Comparison of ENCODE assay signal across 26 cellular contexts in genomic region chr2:12495247-12495868, GRCh38.
DNase-seq lines count a peak whose midpoint lies in the region; ATAC-seq lines count a peak whose summit lies in the region.
"Had no signal": no experiment of that assay in that cellular context is flagged by ENCODE, and none has a peak within 500 bp of the region (broad histone marks: within the 10 kb centered on the region; RNA-seq: fewer than 3 reads in every experiment).

No MANE protein-coding gene starts in this region.

- H3K4me3 Mint-ChIP-seq in activated naive CD4-positive, alpha-beta T cell treated with anti-CD3 and anti-CD28 coated beads, Interleukin-2, amount 10 ng/mL, durations not matched to agents 7 days and 5 days: no peak overlapping the region
- peak overlapping the region; percentile 47 for H3K4me3 Mint-ChIP-seq in T-helper 17 cell
- no peak overlapping the region for H3K4me3 Mint-ChIP-seq in activated naive CD8-positive, alpha-beta T cell treated with anti-CD3 and anti-CD28 coated beads, Interleukin-2, amount 50 U/mL, for 24 hours
- H3K4me3 Mint-ChIP-seq in stimulated activated naive CD8-positive, alpha-beta T cell treated with anti-CD3 and anti-CD28 coated beads, Interleukin-15, amount 100 ng/mL, for 72 hours: no peak overlapping the region
- H3K4me3 Mint-ChIP-seq: activated naive CD8-positive, alpha-beta T cell treated with anti-CD3 and anti-CD28 coated beads, Interleukin-2, amount 10 ng/mL, durations not matched to agents 7 days and 5 days; H9; stimulated activated naive B cell treated with anti-CD40 and anti-IgM and Interleukin-4, amounts not matched to agents 10 μg/mL and 1 μg/mL and 100 μg/mL, for 72 hours had no signal

- peaks cover 42% of the 10 kb centered on the region for H3K36me3 Mint-ChIP-seq in activated naive CD4-positive, alpha-beta T cell treated with anti-CD3 and anti-CD28 coated beads, Interleukin-2, amount 10 ng/mL, durations not matched to agents 7 days and 5 days
- peaks cover 2% of the 10 kb centered on the region for H3K36me3 Mint-ChIP-seq in T-helper 17 cell (ENCODE audit: low read depth)
- no peaks in the 10 kb centered on the region for H3K36me3 Mint-ChIP-seq in activated naive CD8-positive, alpha-beta T cell treated with anti-CD3 and anti-CD28 coated beads, Interleukin-2, amount 50 U/mL, for 24 hours (ENCODE audit: low read depth)
- H3K36me3 Mint-ChIP-seq: stimulated activated naive B cell treated with anti-CD40 and anti-IgM and Interleukin-4, amounts not matched to agents 10 μg/mL and 1 μg/mL and 100 μg/mL, for 72 hours had no signal

- peak; percentile 33 for ATAC-seq in T-helper 17 cell
- ATAC-seq in activated naive CD8-positive, alpha-beta T cell treated with anti-CD3 and anti-CD28 coated beads, Interleukin-2, amount 50 U/mL, for 24 hours: peak; percentile 50
- ATAC-seq in stimulated activated naive CD8-positive, alpha-beta T cell treated with anti-CD3 and anti-CD28 coated beads, Interleukin-15, amount 100 ng/mL, for 72 hours: peak; percentile 69
- ATAC-seq: HepG2, left colon, Right ventricle myocardium inferior, upper lobe of right lung had no signal

- peak overlapping the region; percentile 74 for H3K27ac Mint-ChIP-seq in activated naive CD4-positive, alpha-beta T cell treated with anti-CD3 and anti-CD28 coated beads, Interleukin-2, amount 10 ng/mL, durations not matched to agents 7 days and 5 days
- peak overlapping the region; percentile 71 for H3K27ac Mint-ChIP-seq in T-helper 17 cell
- H3K27ac Mint-ChIP-seq in activated naive CD8-positive, alpha-beta T cell treated with anti-CD3 and anti-CD28 coated beads, Interleukin-2, amount 50 U/mL, for 24 hours: no peak overlapping the region
- no peak overlapping the region for H3K27ac Mint-ChIP-seq in stimulated activated naive CD8-positive, alpha-beta T cell treated with anti-CD3 and anti-CD28 coated beads, Interleukin-15, amount 100 ng/mL, for 72 hours
- H3K27ac Mint-ChIP-seq: activated naive CD8-positive, alpha-beta T cell treated with anti-CD3 and anti-CD28 coated beads, Interleukin-2, amount 10 ng/mL, durations not matched to agents 7 days and 5 days; stimulated activated naive B cell treated with anti-CD40 and anti-IgM and Interleukin-4, amounts not matched to agents 10 μg/mL and 1 μg/mL and 100 μg/mL, for 72 hours had no signal

- peaks cover 20% of the 10 kb centered on the region for H3K9me3 Mint-ChIP-seq in activated naive CD4-positive, alpha-beta T cell treated with anti-CD3 and anti-CD28 coated beads, Interleukin-2, amount 10 ng/mL, durations not matched to agents 7 days and 5 days
- peaks cover 4% of the 10 kb centered on the region for H3K9me3 Mint-ChIP-seq in activated naive CD8-positive, alpha-beta T cell treated with anti-CD3 and anti-CD28 coated beads, Interleukin-2, amount 50 U/mL, for 24 hours
- H3K9me3 Mint-ChIP-seq in stimulated activated naive CD8-positive, alpha-beta T cell treated with anti-CD3 and anti-CD28 coated beads, Interleukin-15, amount 100 ng/mL, for 72 hours: peaks cover 0 to 4% of the 10 kb centered on the region in 2 donors
- H3K9me3 Mint-ChIP-seq: H9; stimulated activated naive B cell treated with anti-CD40 and anti-IgM and Interleukin-4, amounts not matched to agents 10 μg/mL and 1 μg/mL and 100 μg/mL, for 72 hours had no signal

- H3K9me3 ChIP-seq in T-helper 17 cell (ENCODE audit: control insufficient read depth, low read length, poor library complexity, severe bottlenecking): no peaks in the 10 kb centered on the region
- H3K9me3 ChIP-seq: BLaER1, ovary, SK-N-SH, upper lobe of right lung had no signal

- peaks cover 78% of the 10 kb centered on the region for H3K4me1 Mint-ChIP-seq in activated naive CD4-positive, alpha-beta T cell treated with anti-CD3 and anti-CD28 coated beads, Interleukin-2, amount 10 ng/mL, durations not matched to agents 7 days and 5 days
- peaks cover 59% of the 10 kb centered on the region for H3K4me1 Mint-ChIP-seq in T-helper 17 cell
- peaks cover 63% of the 10 kb centered on the region for H3K4me1 Mint-ChIP-seq in activated naive CD8-positive, alpha-beta T cell treated with anti-CD3 and anti-CD28 coated beads, Interleukin-2, amount 50 U/mL, for 24 hours
- H3K4me1 Mint-ChIP-seq in stimulated activated naive CD8-positive, alpha-beta T cell treated with anti-CD3 and anti-CD28 coated beads, Interleukin-15, amount 100 ng/mL, for 72 hours: peaks cover 54% of the 10 kb centered on the region
- H3K4me1 Mint-ChIP-seq: H9 had no signal

- DNase-seq in activated naive CD4-positive, alpha-beta T cell treated with anti-CD3 and anti-CD28 coated beads, Interleukin-2, amount 10 ng/mL, durations not matched to agents 7 days and 5 days: no peak
- DNase-seq in activated naive CD4-positive, alpha-beta T cell treated with Interleukin-2 at 50 U/mL for 16 hours: no peak
- no peak for DNase-seq in T-helper 17 cell
- no peak for DNase-seq in activated naive CD8-positive, alpha-beta T cell treated with anti-CD3 and anti-CD28 coated beads, Interleukin-2, amount 50 U/mL, for 24 hours
- DNase-seq in stimulated activated naive CD8-positive, alpha-beta T cell treated with anti-CD3 and anti-CD28 coated beads, Interleukin-15, amount 100 ng/mL, for 72 hours: no peak
- DNase-seq in NCI-H1930 (lab: John Stamatoyannopoulos, UW): no peak
- no peak for DNase-seq in DMS79 treated with DMSO at 0.1 percent for 48 hours (lab: John Stamatoyannopoulos, UW)
- DNase-seq: activated CD4-positive, alpha-beta T cell treated with anti-CD3 and anti-CD28 coated beads for 4 hours; activated naive CD8-positive, alpha-beta T cell treated with anti-CD3 and anti-CD28 coated beads, Interleukin-2, amount 10 ng/mL, durations not matched to agents 7 days and 5 days; DMS79; GDM1; H9; Karpas-422; left colon; mammary epithelial cell; NCI-H1417; NCI-H2081; NCI-H526 treated with DMSO at 0.1 percent for 48 hours; ovary; PC-9; SK-N-SH; stimulated activated naive B cell treated with anti-CD40 and anti-IgM and Interleukin-4, amounts not matched to agents 10 μg/mL and 1 μg/mL and 100 μg/mL, for 72 hours; upper lobe of right lung had no signal

- H3K27me3 Mint-ChIP-seq in activated naive CD4-positive, alpha-beta T cell treated with anti-CD3 and anti-CD28 coated beads, Interleukin-2, amount 10 ng/mL, durations not matched to agents 7 days and 5 days: no peaks in the 10 kb centered on the region
- no peaks in the 10 kb centered on the region for H3K27me3 Mint-ChIP-seq in T-helper 17 cell
- H3K27me3 Mint-ChIP-seq in activated naive CD8-positive, alpha-beta T cell treated with anti-CD3 and anti-CD28 coated beads, Interleukin-2, amount 50 U/mL, for 24 hours: no peaks in the 10 kb centered on the region
- no peaks in the 10 kb centered on the region for H3K27me3 Mint-ChIP-seq in stimulated activated naive CD8-positive, alpha-beta T cell treated with anti-CD3 and anti-CD28 coated beads, Interleukin-15, amount 100 ng/mL, for 72 hours
- H3K27me3 Mint-ChIP-seq: activated naive CD8-positive, alpha-beta T cell treated with anti-CD3 and anti-CD28 coated beads, Interleukin-2, amount 10 ng/mL, durations not matched to agents 7 days and 5 days; stimulated activated naive B cell treated with anti-CD40 and anti-IgM and Interleukin-4, amounts not matched to agents 10 μg/mL and 1 μg/mL and 100 μg/mL, for 72 hours had no signal

- CTCF ChIA-PET in activated naive CD4-positive, alpha-beta T cell treated with anti-CD3 and anti-CD28 coated beads, Interleukin-2, amount 10 ng/mL, durations not matched to agents 7 days and 5 days (lab: Charles Lee): no interaction called here

Comparison
In these comparisons a context has a peak if more than half of its experiments do, and no peak if none do; other contexts are left out.
1. H3K27ac Mint-ChIP-seq: peak in activated naive CD4-positive, alpha-beta T cell treated with anti-CD3 and anti-CD28 coated beads, Interleukin-2, amount 10 ng/mL, durations not matched to agents 7 days and 5 days (single experiment) and T-helper 17 cell (single experiment); none in activated naive CD8-positive, alpha-beta T cell treated with anti-CD3 and anti-CD28 coated beads, Interleukin-2, amount 50 U/mL, for 24 hours (single experiment) and stimulated activated naive CD8-positive, alpha-beta T cell treated with anti-CD3 and anti-CD28 coated beads, Interleukin-15, amount 100 ng/mL, for 72 hours (0 of 2).
2. Peak in every context shown above with its lines, with median percentiles within 50 percentile points of each other: ATAC-seq.